In the genomic region with DNA sequence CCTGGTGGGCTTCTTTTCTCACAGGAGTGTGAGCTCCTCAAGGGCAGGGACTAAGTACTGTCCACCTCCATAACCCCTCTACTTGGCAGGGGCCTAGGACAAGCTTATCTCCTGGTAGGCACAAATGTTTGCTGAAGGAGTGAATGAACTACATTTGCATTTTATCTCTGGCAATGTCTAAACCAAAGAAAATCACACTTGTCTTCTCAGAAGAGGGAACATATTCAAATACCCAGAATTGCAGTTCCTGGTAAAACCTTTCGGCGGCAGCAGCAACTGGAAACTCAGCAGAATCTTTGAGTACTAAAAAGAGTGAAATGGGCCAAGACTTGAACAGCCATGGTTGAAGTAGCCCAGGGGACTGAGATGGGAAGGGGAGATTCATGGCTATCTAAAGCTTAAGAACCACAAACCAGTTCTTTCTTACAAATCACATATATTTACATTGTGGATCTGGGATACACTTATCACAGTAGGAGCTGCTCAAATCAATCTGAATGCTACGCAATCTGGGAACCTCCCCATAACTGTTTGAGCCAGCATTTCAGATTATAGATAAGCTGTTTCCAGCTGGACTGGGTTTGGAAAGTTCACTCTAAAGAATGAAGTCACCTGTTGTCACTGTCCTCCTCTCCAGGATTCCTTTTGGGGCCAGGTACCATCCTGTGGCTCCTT, we compare ENCODE assay signal across 1 cellular context.
TF ChIP-seq lines count a peak whose summit lies in the region.

No MANE protein-coding gene starts in this region.

TF ChIP-seq in endothelial cell of umbilical vein, 7 proteins besides CTCF, POLR2A, EP300 and RAD21:
- TF ChIP-seq, protein P1, sequence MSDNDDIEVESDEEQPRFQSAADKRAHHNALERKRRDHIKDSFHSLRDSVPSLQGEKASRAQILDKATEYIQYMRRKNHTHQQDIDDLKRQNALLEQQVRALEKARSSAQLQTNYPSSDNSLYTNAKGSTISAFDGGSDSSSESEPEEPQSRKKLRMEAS (IDR thresholded peaks at IDR 0.05; ENCODE audit: insufficient read depth, insufficient read length) = no peak
- TF ChIP-seq JUN (IDR thresholded peaks at IDR 0.05; ENCODE audit: borderline replicate concordance, insufficient read depth, insufficient read length, low read depth) (no peak), POLR2AphosphoS5 (IDR thresholded peaks at IDR 0.05; ENCODE audit: insufficient read depth, low read depth, low read length) (no peak), MYC (IDR thresholded peaks at IDR 0.05; ENCODE audit: low read depth, low read length) (no peak), FOS (IDR thresholded peaks at IDR 0.05; ENCODE audit: borderline replicate concordance, insufficient read depth, low read length) (no peak), GATA2 (IDR thresholded peaks at IDR 0.05; ENCODE audit: insufficient read depth, insufficient read length, low read depth, low read length) (no peak), EZH2 (IDR thresholded peaks at IDR 0.05; ENCODE audit: borderline replicate concordance, low read depth, low read length, severe bottlenecking) (no peak)
